ENCODE assay signal across 1 cellular context in genomic region chr15:71296032-71296686, GRCh38.
TF ChIP-seq lines count a peak whose summit lies in the region.

No MANE protein-coding gene starts in this region.

TF ChIP-seq in A549, 52 proteins besides CTCF, POLR2A, EP300 and RAD21 (continued from another document):
- no peak for TF ChIP-seq ELK1 (IDR thresholded peaks at IDR 0.05; ENCODE audit: low read depth, low read length)
- TF ChIP-seq FOXS1 (CRISPR knock-in tag; IDR thresholded peaks at IDR 0.05) = 0 out of 2 replicates have a peak, but pooled peaks have one; percentile 6
- peak; percentile 19; the same call in 1 of the 2 replicates for TF ChIP-seq NPAS2 (CRISPR knock-in tag; IDR thresholded peaks at IDR 0.05; ENCODE audit: borderline replicate concordance)
- no peak; the same call in 1 of the 2 replicates for TF ChIP-seq TP53 (CRISPR knock-in tag; IDR thresholded peaks at IDR 0.05)
- peak; percentile 62; the same call in 1 of the 2 replicates for TF ChIP-seq HEYL (CRISPR knock-in tag; IDR thresholded peaks at IDR 0.05)
- TF ChIP-seq CHD4 (IDR thresholded peaks at IDR 0.05; ENCODE audit: borderline replicate concordance) = no peak
- 0 out of 2 replicates have a peak, but pooled peaks have one; percentile 10 for TF ChIP-seq NFE2L2 (conservative IDR thresholded peaks at IDR 0.05; ENCODE audit: low read length)
